Comparison of ENCODE assay signal across 8 cellular contexts in genomic region chr11:9565822-9566560, GRCh38. TPM values are rescaled to one million over a fixed set of nuclear protein-coding genes. Genes with fewer than 3 reads are reported as not detected.
DNase-seq lines count a peak whose midpoint lies in the region; FAIRE-seq and TF ChIP-seq lines count a peak whose summit lies in the region.

No MANE protein-coding gene starts in this region.

- peaks cover 6% of the 10 kb centered on the region for H3K9me3 Mint-ChIP-seq in astrocyte (ENCODE audit: unreplicated experiment)

- no peaks in the 10 kb centered on the region for H4K20me1 ChIP-seq in GM23248 (ENCODE audit: insufficient read depth)
- H4K20me1 ChIP-seq in astrocyte (ENCODE audit: insufficient read depth, low read length): no peaks in the 10 kb centered on the region

- H3K27me3 Mint-ChIP-seq in astrocyte (ENCODE audit: low read depth, unreplicated experiment): no peaks in the 10 kb centered on the region

- in situ Hi-C loops in GM23248 (cut with MboI): no loop called here

- H3K79me2 ChIP-seq in GM23248 (ENCODE audit: insufficient read depth): no peaks in the 10 kb centered on the region
- H3K79me2 ChIP-seq in astrocyte (ENCODE audit: insufficient read depth, low read length): no peaks in the 10 kb centered on the region

- H3K27ac Mint-ChIP-seq in astrocyte (ENCODE audit: unreplicated experiment): peak overlapping the region; percentile 100

- peaks cover 36% of the 10 kb centered on the region for H3K4me1 Mint-ChIP-seq in astrocyte (ENCODE audit: low read depth, unreplicated experiment)

- no peaks in the 10 kb centered on the region for H3K9me3 ChIP-seq in GM23248 (ENCODE audit: low read depth)
- no peaks in the 10 kb centered on the region for H3K9me3 ChIP-seq in SJSA1 (replicated peaks)
- no peaks in the 10 kb centered on the region for H3K9me3 ChIP-seq in astrocyte (ENCODE audit: insufficient read depth, low read depth, low read length)

- H3K27ac ChIP-seq in GM23248: peak overlapping the region; percentile 99
- H3K27ac ChIP-seq in SJSA1: peak overlapping the region; percentile 97
- peak overlapping the region; percentile 99 for H3K27ac ChIP-seq in astrocyte (ENCODE audit: low read depth, low read length)

- H3K9ac ChIP-seq in GM23248: peak overlapping the region; percentile 78
- peak overlapping the region; percentile 84 for H3K9ac ChIP-seq in astrocyte (ENCODE audit: low read length)

- H3K4me1 ChIP-seq in GM23248 (ENCODE audit: insufficient read depth) (peaks cover 40% of the 10 kb centered on the region), SJSA1 (replicated peaks) (peaks cover 43% of the 10 kb centered on the region), astrocyte (ENCODE audit: insufficient read depth, low read length) (peaks cover 43% of the 10 kb centered on the region)

- H3K9me2 ChIP-seq in GM23248 (ENCODE audit: insufficient read depth): no peaks in the 10 kb centered on the region

- peaks cover 2% of the 10 kb centered on the region for H3K36me3 Mint-ChIP-seq in astrocyte (ENCODE audit: low read depth, unreplicated experiment)

- peak; percentile 97 for FAIRE-seq in G401.6 (lab: Jason Lieb, UNC)
- peak; percentile 97 for FAIRE-seq in astrocyte (lab: Jason Lieb, UNC)

- peak overlapping the region; percentile 17; the same call in 1 of the 2 replicates for H3K4me3 ChIP-seq in GM23248
- H3K4me3 ChIP-seq in SJSA1: no peak overlapping the region
- H3K4me3 ChIP-seq in astrocyte (ENCODE audit: insufficient read depth, low read depth, low read length): peak overlapping the region; percentile 16

- no peaks in the 10 kb centered on the region for H3K27me3 ChIP-seq in GM23248 (replicated peaks; ENCODE audit: insufficient read depth)
- no peaks in the 10 kb centered on the region for H3K27me3 ChIP-seq in SJSA1 (replicated peaks)
- no peaks in the 10 kb centered on the region for H3K27me3 ChIP-seq in astrocyte (ENCODE audit: insufficient read depth, low read length)

- no peak for TF ChIP-seq CTCF in astrocyte (IDR thresholded peaks at IDR 0.05; ENCODE audit: insufficient read depth, low read depth, low read length)

- peak overlapping the region; percentile 48 for H3K4me2 ChIP-seq in GM23248 (ENCODE audit: unreplicated experiment)
- H3K4me2 ChIP-seq in astrocyte (ENCODE audit: low read length): peak overlapping the region; percentile 77

- peak overlapping the region; percentile 61 for H3K4me3 Mint-ChIP-seq in astrocyte (ENCODE audit: unreplicated experiment)

- H2AFZ ChIP-seq in GM23248: 0 out of 2 replicates have a peak overlapping the region, but pooled peaks have one; percentile 23
- no peak overlapping the region for H2AFZ ChIP-seq in astrocyte (ENCODE audit: low read depth, low read length)

- H3K36me3 ChIP-seq in GM23248 (ENCODE audit: low read depth) (no peaks in the 10 kb centered on the region), SJSA1 (no peaks in the 10 kb centered on the region), astrocyte (ENCODE audit: insufficient read depth, low read length) (no peaks in the 10 kb centered on the region)

- H3F3A ChIP-seq in GM23248 (ENCODE audit: insufficient read depth): peaks cover 28% of the 10 kb centered on the region

- DNase-seq in GM23248 (peak; percentile 99), HuH-7.5 (ENCODE audit: low spot score) (peak; percentile 41), SJSA1 (ENCODE audit: low read depth in 1 of 2, low spot score in 2 of 2) (peak; percentile 89 to 92), astrocyte (ENCODE audit: low read depth) (peak; percentile 100), iPS DF 4.7 (ENCODE audit: extremely low read depth, low spot score) (peak; percentile 91), C1 segment of cervical spinal cord (lab: John Stamatoyannopoulos, UW) (no peak)
- DNase-seq in stimulated activated CD4-positive, alpha-beta T cell treated with anti-CD3 and anti-CD28 coated beads, Interleukin-12 subunit alpha, Interleukin-12 subunit beta, amount 100 ng/mL, for 48 hours (ENCODE audit: low read depth in 2 of 3, low spot score in 1 of 3): peak; percentile 45 to 62 (median 52)

- 2% methylated on average over 7 of the region's 7 CpGs for WGBS in GM23248 (ENCODE audit: low coverage in 1 of 2, low lambda C conversion rate in 2 of 2, missing lambda C conversion rate in 2 of 2), 2 experiments

RNA-seq across cellular contexts. Expression of gene WEE1, which starts 7.5 kb away (rescaled TPM):
- total RNA-seq in GM23248 (2014; rRNA removed; shearing (Covaris generic)): 28.1 and 35.2 TPM in 2 replicates
- 11.8 and 13.1 TPM in 2 replicates for polyA plus RNA-seq in GM23248 (2016; fragmentation: Nextera tagmentation; extraction: Ambion mirVana)
- total RNA-seq in SJSA1 (2014; rRNA removed; shearing (Covaris generic)): 36.1 and 44.3 TPM in 2 replicates
- 29.3 and 50.7 TPM in 2 replicates for total RNA-seq in astrocyte

Comparison
In these comparisons a context has a peak if more than half of its experiments do, and no peak if none do; other contexts are left out.
1. DNase-seq: peak in GM23248 (single experiment), HuH-7.5 (single experiment), SJSA1 (2 of 2), astrocyte (single experiment), iPS DF 4.7 (single experiment) and stimulated activated CD4-positive, alpha-beta T cell treated with anti-CD3 and anti-CD28 coated beads, Interleukin-12 subunit alpha, Interleukin-12 subunit beta, amount 100 ng/mL, for 48 hours (3 of 3); none in C1 segment of cervical spinal cord (0 of 14).
2. Peak in every context shown above with its lines, with median percentiles within 50 percentile points of each other: H3K27ac ChIP-seq.